In the genomic region with DNA sequence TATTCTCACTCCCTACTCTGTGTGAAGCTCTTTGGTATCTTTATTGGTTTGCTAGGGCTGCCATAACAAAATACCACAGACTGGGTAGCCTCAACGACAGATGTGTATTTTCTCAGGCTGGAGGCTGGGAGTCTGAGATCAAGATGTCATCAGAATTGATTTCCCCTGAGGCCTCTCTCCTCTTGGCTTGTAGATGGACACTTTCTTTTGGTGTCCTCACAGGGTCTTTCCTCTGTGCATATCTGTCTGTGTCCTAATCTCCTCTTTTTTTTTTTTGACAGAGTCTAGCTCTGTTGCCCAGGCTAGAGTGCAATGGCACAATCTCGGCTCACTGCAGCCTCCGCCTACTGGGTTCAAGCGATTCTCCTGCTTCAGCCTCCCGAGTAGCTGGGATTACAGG, we compare ENCODE assay signal across 25 cellular contexts.
"Had no signal": no experiment of that assay in that cellular context is flagged by ENCODE, and none has a peak within 500 bp of the region (broad histone marks: within the 10 kb centered on the region; RNA-seq: fewer than 3 reads in every experiment).

No MANE protein-coding gene starts in this region.

- H3K27me3 ChIP-seq: neural progenitor cell, uterus had no signal

- ATAC-seq: effector memory CD8-positive, alpha-beta T cell; gastroesophageal sphincter; heart left ventricle; left lobe of liver; naive thymus-derived CD4-positive, alpha-beta T cell; right lobe of liver; stimulated activated naive CD8-positive, alpha-beta T cell treated with anti-CD3 and anti-CD28 coated beads, Interleukin-15, amount 100 ng/mL, for 72 hours; upper lobe of right lung had no signal

- H3K9ac ChIP-seq: neural progenitor cell, parathyroid adenoma had no signal

- H3K36me3 ChIP-seq: gastroesophageal sphincter, heart left ventricle, neural progenitor cell, right lobe of liver, suprapubic skin, transverse colon, upper lobe of right lung, uterus had no signal

- H3K4me2 ChIP-seq: hepatocyte, neural progenitor cell, smooth muscle cell had no signal

- H3K79me2 ChIP-seq: hepatocyte, parathyroid adenoma had no signal

- H3K27ac ChIP-seq: gastroesophageal sphincter, heart left ventricle, hepatocyte, neural progenitor cell, parathyroid adenoma, right lobe of liver, suprapubic skin, transverse colon, upper lobe of right lung, uterus had no signal

- H3K9me3 ChIP-seq: gastroesophageal sphincter, heart left ventricle, right lobe of liver, suprapubic skin, transverse colon, upper lobe of right lung, uterus had no signal

- H3K4me1 ChIP-seq: gastroesophageal sphincter, heart left ventricle, neural progenitor cell, parathyroid adenoma, right lobe of liver, suprapubic skin, upper lobe of right lung, uterus had no signal

- H3K4me3 ChIP-seq: gastroesophageal sphincter, heart left ventricle, hepatocyte, lung, neural progenitor cell, right lobe of liver, smooth muscle cell, suprapubic skin, transverse colon, upper lobe of right lung, uterus had no signal

- H2AFZ ChIP-seq: hepatocyte, neural progenitor cell, parathyroid adenoma had no signal

- DNase-seq: cortex of kidney; effector memory CD8-positive, alpha-beta T cell; foreskin fibroblast; heart left ventricle; kidney; midbrain; naive thymus-derived CD4-positive, alpha-beta T cell; right lobe of liver; stimulated activated CD4-positive, alpha-beta T cell treated with anti-CD3 and anti-CD28 coated beads, Interleukin-12 subunit alpha, Interleukin-12 subunit beta, amount 100 ng/mL, for 4 hours; stimulated activated CD4-positive, alpha-beta T cell treated with anti-CD3 and anti-CD28 coated beads, Interleukin-1b, Interleukin-23, amount 100 ng/mL, for 48 hours; stimulated activated CD4-positive, alpha-beta T cell treated with anti-CD3 and anti-CD28 coated beads, Interleukin-4, amount 100 ng/mL, for 1 hour; stimulated activated CD8-positive, alpha-beta memory T cell treated with anti-CD3 and anti-CD28 coated beads, Interleukin-4, amount 100 ng/mL, for 48 hours; stimulated activated naive CD4-positive, alpha-beta T cell; stimulated activated naive CD8-positive, alpha-beta T cell treated with anti-CD3 and anti-CD28 coated beads, Interleukin-15, amount 100 ng/mL, for 72 hours; transverse colon; upper lobe of right lung; uterus had no signal
